ENCODE assay signal across 24 cellular contexts in the genomic region with DNA sequence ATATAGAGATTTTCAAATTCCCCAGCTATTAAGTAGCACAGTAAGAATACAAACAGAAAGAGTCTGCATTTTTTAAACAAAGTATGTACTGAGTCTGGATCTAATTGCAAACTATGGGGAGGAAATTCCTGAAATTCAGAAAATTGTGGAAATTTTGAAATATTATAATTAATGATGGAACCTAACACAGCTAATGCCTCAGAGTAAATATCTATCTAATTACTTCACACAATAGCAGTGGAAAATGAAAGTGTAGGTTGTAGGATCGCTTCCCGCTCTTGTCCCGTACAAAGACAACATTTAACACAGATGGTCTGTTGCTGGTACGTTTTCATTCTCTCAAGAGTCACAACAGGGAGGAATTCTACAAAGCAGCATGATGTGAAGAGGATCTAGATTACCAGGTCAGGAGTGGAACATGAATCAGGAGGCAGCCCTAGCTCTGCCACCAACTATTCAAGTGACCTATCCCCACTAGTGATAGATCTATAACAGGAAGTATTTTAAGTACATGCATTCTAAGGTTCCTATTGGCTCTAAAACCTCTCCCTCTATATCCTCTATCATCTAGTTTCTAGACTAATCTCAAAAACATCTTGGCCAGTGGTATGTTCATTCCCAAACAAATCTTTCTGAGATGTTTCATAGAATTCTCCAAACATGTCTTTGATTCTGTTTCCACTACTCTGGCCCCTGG. TPM values are rescaled to one million over a fixed set of nuclear protein-coding genes. Genes with fewer than 3 reads are reported as not detected.
DNase-seq lines count a peak whose midpoint lies in the region; ATAC-seq and TF ChIP-seq lines count a peak whose summit lies in the region.
"Had no signal": no experiment of that assay in that cellular context is flagged by ENCODE, and none has a peak within 500 bp of the region (broad histone marks: within the 10 kb centered on the region; RNA-seq: fewer than 3 reads in every experiment).

No MANE protein-coding gene starts in this region.

- H3K4me1 Mint-ChIP-seq in HFFc6 (ENCODE audit: low read depth) = peaks cover 87% of the 10 kb centered on the region
- H3K4me1 Mint-ChIP-seq: activated CD4-positive, alpha-beta T cell treated with anti-CD3 and anti-CD28 coated beads, Interleukin-2, amount 10 ng/mL, durations not matched to agents 7 days and 5 days had no signal

- no peaks in the 10 kb centered on the region for H3K27me3 ChIP-seq in endocrine pancreas (ENCODE audit: control insufficient read depth, insufficient read depth, low read length)
- H3K27me3 ChIP-seq: BE2C, dorsolateral prefrontal cortex, neural progenitor cell, testis had no signal

- no peak for TF ChIP-seq CTCF in HFFc6 (IDR thresholded peaks at IDR 0.05)
- TF ChIP-seq CTCF in mucosa of descending colon (IDR thresholded peaks at IDR 0.05) = no peak

- H3K4me1 ChIP-seq in endocrine pancreas (ENCODE audit: control insufficient read depth, insufficient read depth, low read length) = peaks cover 18% of the 10 kb centered on the region
- H3K4me1 ChIP-seq in mucosa of descending colon (ENCODE audit: low read depth) = peaks cover 2% of the 10 kb centered on the region
- H3K4me1 ChIP-seq: BE2C, prostate gland, testis had no signal

- ATAC-seq in mucosa of descending colon (peak; percentile 10), GM21390 (IDR thresholded peaks at IDR 0.05; ENCODE audit: unreplicated experiment) (no peak), Right ventricle myocardium inferior (no peak)

- H3K9me3 ChIP-seq in endocrine pancreas (ENCODE audit: control insufficient read depth, low read length) = no peaks in the 10 kb centered on the region
- H3K9me3 ChIP-seq in mucosa of descending colon = no peaks in the 10 kb centered on the region
- H3K9me3 ChIP-seq: BE2C, HAP-1, prostate gland, testis had no signal

- DNase-seq in DMS53 (lab: John Stamatoyannopoulos, UW) (peak; percentile 6), HFFc6 (peak; percentile 29), mucosa of descending colon (no peak), NCI-H2029 treated with DMSO at 0.1 percent for 48 hours (lab: John Stamatoyannopoulos, UW) (no peak), dermis blood vessel endothelial cell (no peak), Right ventricle myocardium inferior (ENCODE audit: missing footprints) (no peak)
- DNase-seq: activated CD4-positive, alpha-beta T cell treated with anti-CD3 and anti-CD28 coated beads, Interleukin-2, amount 10 ng/mL, durations not matched to agents 7 days and 5 days; activated gamma-delta T cell; activated T-cell treated with anti-CD3 and anti-CD28 coated beads, Interleukin-2, amount 50 U/mL, for 24 hours; BE2C; dorsolateral prefrontal cortex; kidney glomerular epithelial cell; NCI-H1694; NCI-H524 treated with DMSO at 0.1 percent for 48 hours; SHP77 treated with DMSO at 0.1 percent for 48 hours; stimulated activated naive CD4-positive, alpha-beta T cell treated with Interleukin-2 at 50 U/mL for 16 hours; SW 1271; T-helper 9 cell; testis had no signal

- intact Hi-C loops in mucosa of descending colon (cut with DNase I, micrococcal nuclease) = no loop called here
- intact Hi-C loops in Right ventricle myocardium inferior (cut with DNase I) = no loop called here

- peaks cover 5% of the 10 kb centered on the region; the same call in 1 of the 2 replicates for H3K36me3 Mint-ChIP-seq in HFFc6 (ENCODE audit: low read depth)
- H3K36me3 Mint-ChIP-seq: neural progenitor cell had no signal

- H3K9ac ChIP-seq in endocrine pancreas (ENCODE audit: control insufficient read depth, insufficient read depth, low read length) = peak overlapping the region; percentile 16
- H3K9ac ChIP-seq: neural progenitor cell had no signal

- H3K4me3 ChIP-seq in endocrine pancreas (ENCODE audit: control insufficient read depth, insufficient read depth, low read length) (peak overlapping the region; percentile 28), mucosa of descending colon (no peak overlapping the region)
- H3K4me3 ChIP-seq: dorsolateral prefrontal cortex, HAP-1, neural progenitor cell, prostate gland, testis had no signal

- H3K27me3 Mint-ChIP-seq in HFFc6 (ENCODE audit: insufficient read depth) = no peaks in the 10 kb centered on the region; the same call in 1 of the 2 replicates
- H3K27me3 Mint-ChIP-seq: activated T-cell treated with anti-CD3 and anti-CD28 coated beads, Interleukin-2, amount 50 U/mL, for 24 hours had no signal

- H3K9me3 Mint-ChIP-seq in HFFc6 = no peaks in the 10 kb centered on the region
- H3K9me3 Mint-ChIP-seq: activated CD4-positive, alpha-beta T cell treated with anti-CD3 and anti-CD28 coated beads, Interleukin-2, amount 10 ng/mL, durations not matched to agents 7 days and 5 days; activated T-cell treated with anti-CD3 and anti-CD28 coated beads, Interleukin-2, amount 50 U/mL, for 24 hours; neural progenitor cell had no signal

- peak overlapping the region; percentile 39; the same call in 1 of the 2 replicates for H3K4me3 Mint-ChIP-seq in HFFc6
- H3K4me3 Mint-ChIP-seq: activated CD4-positive, alpha-beta T cell treated with anti-CD3 and anti-CD28 coated beads, Interleukin-2, amount 10 ng/mL, durations not matched to agents 7 days and 5 days; activated T-cell treated with anti-CD3 and anti-CD28 coated beads, Interleukin-2, amount 50 U/mL, for 24 hours; neural progenitor cell had no signal

- peak overlapping the region; percentile 71 for H3K27ac Mint-ChIP-seq in HFFc6
- H3K27ac Mint-ChIP-seq: activated CD4-positive, alpha-beta T cell treated with anti-CD3 and anti-CD28 coated beads, Interleukin-2, amount 10 ng/mL, durations not matched to agents 7 days and 5 days; activated T-cell treated with anti-CD3 and anti-CD28 coated beads, Interleukin-2, amount 50 U/mL, for 24 hours; neural progenitor cell had no signal

- H3K36me3 ChIP-seq in endocrine pancreas (ENCODE audit: control insufficient read depth, insufficient read depth, low read length) = no peaks in the 10 kb centered on the region
- H3K36me3 ChIP-seq in mucosa of descending colon (ENCODE audit: low read depth) = no peaks in the 10 kb centered on the region
- H3K36me3 ChIP-seq: BE2C, HAP-1, neural progenitor cell, prostate gland had no signal

RNA-seq across cellular contexts. Expression of gene GRAMD2B, which starts 58.9 kb away (rescaled TPM):
- total RNA-seq in HFFc6 (2021; fragmentation: NEBNext Ultra II Directional; extraction: Animal tissue kit (Norgen Biotek cat#: 25700)) = 100 to 1,000 TPM in 2 of 6 experiments, 10 to 100 TPM in 4; 69.2 to 154 (median 80.5) TPM
- total RNA-seq in mucosa of descending colon = 10 to 100 TPM; 44.8 to 83.3 (median 55.6) TPM
- total RNA-seq in dermis blood vessel endothelial cell = 7.3 and 13.9 TPM in 2 replicates
- 29.3 TPM for total RNA-seq in Right ventricle myocardium inferior

Comparison
In these comparisons a context has a peak if more than half of its experiments do, and no peak if none do; other contexts are left out.
1. DNase-seq: peak in DMS53 (single experiment) and HFFc6 (single experiment); none in mucosa of descending colon (0 of 3), NCI-H2029 treated with DMSO at 0.1 percent for 48 hours (single experiment), dermis blood vessel endothelial cell (single experiment) and Right ventricle myocardium inferior (single experiment).